ENCODE assay signal across 8 cellular contexts in genomic region chr17:32349503-32349853, GRCh38. TPM values are rescaled to one million over a fixed set of nuclear protein-coding genes. Genes with fewer than 3 reads are reported as not detected.
A peak's percentile ranks its signal among the peaks of the same experiment; 100 is the strongest.
DNase-seq lines count a peak whose midpoint lies in the region; ATAC-seq, FAIRE-seq and TF ChIP-seq lines count a peak whose summit lies in the region.

No MANE protein-coding gene starts in this region.

- peaks cover 50% of the 10 kb centered on the region for H3K36me3 Mint-ChIP-seq in CD4-positive, alpha-beta T cell (ENCODE audit: low read depth)

- no peaks in the 10 kb centered on the region for H3K9me3 ChIP-seq in CD4-positive, alpha-beta T cell (ENCODE audit: control insufficient read depth, low read length)
- H3K9me3 ChIP-seq in heart left ventricle = no peaks in the 10 kb centered on the region

- CTCF ChIA-PET in CD4-positive, alpha-beta T cell (lab: Charles Lee) = interaction anchor here (2.0 kb wide), 1 partner anchor 95 kb away, joined by 6 read pairs; the partner anchor contains the start of gene PSMD11

- intact Hi-C loops in CD4-positive, alpha-beta T cell (cut with DNase I, micrococcal nuclease) = loop anchor here in 1 of 2 experiments (10.0 kb wide), 1 partner anchor 345 kb away; the partner anchor contains the start of gene LRRC37B
- intact Hi-C loops in heart left ventricle (cut with DNase I) = no loop called here

- no peaks in the 10 kb centered on the region for H3K9me3 Mint-ChIP-seq in CD4-positive, alpha-beta T cell

- FAIRE-seq in GM19239 (lab: Jason Lieb, UNC) = no peak

- TF ChIP-seq POLR2A in heart left ventricle (IDR thresholded peaks at IDR 0.05) = no peak

- H3K4me3 Mint-ChIP-seq in CD4-positive, alpha-beta T cell = peak overlapping the region; percentile 95

- peak in 4 of 10 experiments; percentile 4 to 16 (median 8) for DNase-seq in CD4-positive, alpha-beta T cell
- peak; percentile 72 for DNase-seq in activated effector memory CD4-positive, alpha-beta T cell treated with anti-CD3 and anti-CD28 coated beads, Interleukin-2, amount 50 U/mL, for 16 hours
- DNase-seq in heart left ventricle = peak in 1 of 5 donors; percentile 16
- DNase-seq in retina = peak; percentile 73
- DNase-seq in NCI-H524 treated with DMSO at 0.1 percent for 48 hours (lab: John Stamatoyannopoulos, UW) = no peak
- DNase-seq in SKM-1 (lab: John Stamatoyannopoulos, UW; ENCODE audit: unreplicated experiment) = no peak
- no peak for DNase-seq in GM19239 (ENCODE audit: insufficient read length, low spot score)

- no peaks in the 10 kb centered on the region for H3K27me3 ChIP-seq in CD4-positive, alpha-beta T cell (ENCODE audit: control insufficient read depth, insufficient read depth, low read length)
- no peaks in the 10 kb centered on the region for H3K27me3 ChIP-seq in heart left ventricle

- H3K4me1 ChIP-seq in heart left ventricle = peaks cover 7 to 42% (median 35%) of the 10 kb centered on the region in 12 donors

- H3K4me1 Mint-ChIP-seq in CD4-positive, alpha-beta T cell (ENCODE audit: low read depth) = peaks cover 35% of the 10 kb centered on the region

- no peaks in the 10 kb centered on the region for H3K27me3 Mint-ChIP-seq in CD4-positive, alpha-beta T cell

- ATAC-seq in CD4-positive, alpha-beta T cell (ENCODE audit: poor library complexity) = peak; percentile 15
- peak; percentile 19 for ATAC-seq in HG03354 (IDR thresholded peaks at IDR 0.05; ENCODE audit: poor library complexity, severe bottlenecking, unreplicated experiment)
- peak; percentile 21 to 48 (median 31) for ATAC-seq in heart left ventricle

- TF ChIP-seq CTCF in CD4-positive, alpha-beta T cell (IDR thresholded peaks at IDR 0.05) = no peak
- TF ChIP-seq CTCF in heart left ventricle (IDR thresholded peaks at IDR 0.05) = no peak

- H3K36me3 ChIP-seq in heart left ventricle = peaks cover 0 to 29% (median 25%) of the 10 kb centered on the region in 9 donors

- peak overlapping the region; percentile 47 to 93 (median 85) for H3K4me3 ChIP-seq in heart left ventricle

- H3K27ac Mint-ChIP-seq in CD4-positive, alpha-beta T cell = peak overlapping the region; percentile 95

- POLR2A ChIA-PET in CD4-positive, alpha-beta T cell (lab: Charles Lee) = interaction anchor here (2.8 kb wide), 1 partner anchor 8 kb away, joined by 33 read pairs; the partner anchor contains the start of gene C17orf75

- WGBS in heart left ventricle, 4 donors = 11 to 27% (median 16%) methylated on average over 15 of the region's 15 CpGs

- H3K27ac ChIP-seq in CD4-positive, alpha-beta T cell (ENCODE audit: low read depth, low read length) = peak overlapping the region; percentile 98
- peak overlapping the region; percentile 82 to 97 (median 96) for H3K27ac ChIP-seq in heart left ventricle

RNA-seq across cellular contexts. Expression of gene ZNF207, which starts 0.5 kb away (rescaled TPM):
- total RNA-seq in CD4-positive, alpha-beta T cell = 100 to 1,000 TPM; 252 to 262 TPM
- total RNA-seq in heart left ventricle = 100 to 1,000 TPM in 1 of 9 donors, 10 to 100 TPM in 8; 59.4 to 108 (median 81.7) TPM
- polyA plus RNA-seq in heart left ventricle = 10 to 100 TPM; 42.5 to 67.5 TPM

RNA-seq across cellular contexts. Expression of gene C17orf75, which starts 7.5 kb away (rescaled TPM):
- total RNA-seq in CD4-positive, alpha-beta T cell = 10 to 100 TPM; 12.8 to 15.9 TPM
- total RNA-seq in heart left ventricle = 10 to 100 TPM in 8 of 9 donors, 1 to 10 TPM in 1; 7.9 to 24.1 (median 17.5) TPM
- 10 to 100 TPM; 12.2 to 12.5 TPM for polyA plus RNA-seq in heart left ventricle

Comparison
In these comparisons a context has a peak if more than half of its experiments do, and no peak if none do; other contexts are left out.
1. DNase-seq: peak in activated effector memory CD4-positive, alpha-beta T cell treated with anti-CD3 and anti-CD28 coated beads, Interleukin-2, amount 50 U/mL, for 16 hours (single experiment) and retina (single experiment); none in NCI-H524 treated with DMSO at 0.1 percent for 48 hours (single experiment), SKM-1 (single experiment) and GM19239 (single experiment).
2. Peak in every context shown above with its lines, with median percentiles within 50 percentile points of each other: ATAC-seq.